ENCODE assay signal across 8 cellular contexts in genomic region chr11:34357646-34358257, GRCh38. TPM values are rescaled to one million over a fixed set of nuclear protein-coding genes. Genes with fewer than 3 reads are reported as not detected.
DNase-seq lines count a peak whose midpoint lies in the region; ATAC-seq and TF ChIP-seq lines count a peak whose summit lies in the region.

Gene ABTB2 (minus strand): TSS chr11:34358010.

- TF ChIP-seq CTCF in CD14-positive monocyte (IDR thresholded peaks at IDR 0.05) = no peak
- no peak for TF ChIP-seq CTCF in lower leg skin (IDR thresholded peaks at IDR 0.05)

- peak; percentile 84 for ATAC-seq in GM19372 (IDR thresholded peaks at IDR 0.05; ENCODE audit: low read depth, unreplicated experiment)
- peak; percentile 87 for ATAC-seq in HG03520 (IDR thresholded peaks at IDR 0.05; ENCODE audit: unreplicated experiment)

- peaks cover 8 to 20% of the 10 kb centered on the region in 2 donors for H3K36me3 Mint-ChIP-seq in CD14-positive monocyte
- H3K36me3 Mint-ChIP-seq in activated CD4-positive, alpha-beta T cell treated with anti-CD3 and anti-CD28 coated beads, Interleukin-2, amount 10 ng/mL, durations not matched to agents 7 days and 5 days (ENCODE audit: low read depth) = no peaks in the 10 kb centered on the region

- POLR2A ChIA-PET in activated CD4-positive, alpha-beta T cell treated with anti-CD3 and anti-CD28 coated beads, Interleukin-2, amount 10 ng/mL, durations not matched to agents 7 days and 5 days (lab: Charles Lee) = interaction anchor here (0.6 kb wide), 1 partner anchor 13 kb away, joined by 3 read pairs; no protein-coding TSS in a partner anchor

- 0% methylated on average over 30 to 59 of the region's 59 CpGs for WGBS in lower leg skin, 2 donors

- H3K27ac Mint-ChIP-seq in CD14-positive monocyte = peak within 1 kb of the TSS in 6 of 7 donors; percentile 26 to 70 (median 63)
- peak within 1 kb of the TSS; percentile 82 for H3K27ac Mint-ChIP-seq in activated CD4-positive, alpha-beta T cell treated with anti-CD3 and anti-CD28 coated beads, Interleukin-2, amount 10 ng/mL, durations not matched to agents 7 days and 5 days

- intact Hi-C loops in CD14-positive monocyte (cut with micrococcal nuclease) = loop anchor here (2.0 to 10.0 kb wide), 9 partner anchors 50 to 493 kb away; partner anchors contain the start of gene NAT10 (in 1 of the 2)
- intact Hi-C loops in lower leg skin (cut with DNase I; ENCODE audit: low total_unique reads) = loop anchor here (2.0 to 5.0 kb wide), 2 partner anchors 183 to 360 kb away; no protein-coding TSS in a partner anchor

- H3K27me3 Mint-ChIP-seq in CD14-positive monocyte (ENCODE audit: low read depth in 3 of 3) = peaks cover 22 to 43% (median 27%) of the 10 kb centered on the region in 3 donors
- peaks cover 49% of the 10 kb centered on the region for H3K27me3 Mint-ChIP-seq in activated CD4-positive, alpha-beta T cell treated with anti-CD3 and anti-CD28 coated beads, Interleukin-2, amount 10 ng/mL, durations not matched to agents 7 days and 5 days

- peak; percentile 95 for DNase-seq in CD14-positive monocyte (ENCODE audit: low spot score)
- DNase-seq in NCI-H526 treated with DMSO at 0.1 percent for 48 hours (lab: John Stamatoyannopoulos, UW) = peak; percentile 98
- DNase-seq in activated CD4-positive, alpha-beta T cell treated with anti-CD3 and anti-CD28 coated beads, Interleukin-2, amount 10 ng/mL, durations not matched to agents 7 days and 5 days = peak; percentile 98
- peak; percentile 97 for DNase-seq in dermis blood vessel endothelial cell
- peak; percentile 97 to 100 for DNase-seq in lower leg skin (ENCODE audit: low spot score in 2 of 2)
- peak; percentile 95 to 98 for DNase-seq in stimulated activated CD4-positive, alpha-beta T cell treated with anti-CD3 and anti-CD28 coated beads, Interleukin-4, amount 100 ng/mL, for 4 hours

- H3K9me3 Mint-ChIP-seq in CD14-positive monocyte = peaks cover 0 to 4% (median 0%) of the 10 kb centered on the region in 7 donors
- H3K9me3 Mint-ChIP-seq in activated CD4-positive, alpha-beta T cell treated with anti-CD3 and anti-CD28 coated beads, Interleukin-2, amount 10 ng/mL, durations not matched to agents 7 days and 5 days = no peaks in the 10 kb centered on the region

- peak within 1 kb of the TSS; percentile 82 to 97 for H3K4me3 Mint-ChIP-seq in CD14-positive monocyte
- peak within 1 kb of the TSS; percentile 80 for H3K4me3 Mint-ChIP-seq in activated CD4-positive, alpha-beta T cell treated with anti-CD3 and anti-CD28 coated beads, Interleukin-2, amount 10 ng/mL, durations not matched to agents 7 days and 5 days

- TF ChIP-seq POLR2A in lower leg skin (IDR thresholded peaks at IDR 0.05) = peak in 1 of 2 donors; percentile 54

- H3K4me1 Mint-ChIP-seq in CD14-positive monocyte = peaks cover 33% of the 10 kb centered on the region
- H3K4me1 Mint-ChIP-seq in activated CD4-positive, alpha-beta T cell treated with anti-CD3 and anti-CD28 coated beads, Interleukin-2, amount 10 ng/mL, durations not matched to agents 7 days and 5 days = peaks cover 18% of the 10 kb centered on the region

- CTCF ChIA-PET in activated CD4-positive, alpha-beta T cell treated with anti-CD3 and anti-CD28 coated beads, Interleukin-2, amount 10 ng/mL, durations not matched to agents 7 days and 5 days (lab: Charles Lee) = interaction anchor here (0.7 to 5.3 kb wide), 12 partner anchors 11 to 370 kb away, joined by 3 to 46 read pairs (median 4); no protein-coding TSS in a partner anchor

- H3K4me3 ChIP-seq in lower leg skin (ENCODE audit: low read depth, poor library complexity, severe bottlenecking) = peak within 1 kb of the TSS; percentile 41

RNA-seq across cellular contexts. Expression of gene ABTB2, which starts in this region (rescaled TPM):
- polyA plus RNA-seq in CD14-positive monocyte = under 1 TPM; 0.25 to 0.26 TPM
- total RNA-seq in activated CD4-positive, alpha-beta T cell treated with anti-CD3 and anti-CD28 coated beads, Interleukin-2, amount 10 ng/mL, durations not matched to agents 7 days and 5 days = under 1 TPM; 0.55 to 0.65 TPM
- total RNA-seq in dermis blood vessel endothelial cell = 0.23 and 0.34 TPM in 2 replicates
- total RNA-seq in lower leg skin = 10 to 100 TPM in 2 of 4 donors, 1 to 10 TPM in 2; 6.1 to 24.2 (median 11.1) TPM

Comparison
In these comparisons a context has a peak if more than half of its experiments do, and no peak if none do; other contexts are left out.
1. Peak in every context shown above with its lines: DNase-seq, ATAC-seq and H3K4me3 ChIP-seq.
2. Peak in DNase-seq in CD14-positive monocyte; RNA of the gene not detected or under 1 TPM.
3. Peak in DNase-seq in activated CD4-positive, alpha-beta T cell treated with anti-CD3 and anti-CD28 coated beads, Interleukin-2, amount 10 ng/mL, durations not matched to agents 7 days and 5 days; RNA of the gene not detected or under 1 TPM.
4. Peak in DNase-seq in dermis blood vessel endothelial cell; RNA of the gene not detected or under 1 TPM.